ENCODE assay signal across 9 cellular contexts in the genomic region with DNA sequence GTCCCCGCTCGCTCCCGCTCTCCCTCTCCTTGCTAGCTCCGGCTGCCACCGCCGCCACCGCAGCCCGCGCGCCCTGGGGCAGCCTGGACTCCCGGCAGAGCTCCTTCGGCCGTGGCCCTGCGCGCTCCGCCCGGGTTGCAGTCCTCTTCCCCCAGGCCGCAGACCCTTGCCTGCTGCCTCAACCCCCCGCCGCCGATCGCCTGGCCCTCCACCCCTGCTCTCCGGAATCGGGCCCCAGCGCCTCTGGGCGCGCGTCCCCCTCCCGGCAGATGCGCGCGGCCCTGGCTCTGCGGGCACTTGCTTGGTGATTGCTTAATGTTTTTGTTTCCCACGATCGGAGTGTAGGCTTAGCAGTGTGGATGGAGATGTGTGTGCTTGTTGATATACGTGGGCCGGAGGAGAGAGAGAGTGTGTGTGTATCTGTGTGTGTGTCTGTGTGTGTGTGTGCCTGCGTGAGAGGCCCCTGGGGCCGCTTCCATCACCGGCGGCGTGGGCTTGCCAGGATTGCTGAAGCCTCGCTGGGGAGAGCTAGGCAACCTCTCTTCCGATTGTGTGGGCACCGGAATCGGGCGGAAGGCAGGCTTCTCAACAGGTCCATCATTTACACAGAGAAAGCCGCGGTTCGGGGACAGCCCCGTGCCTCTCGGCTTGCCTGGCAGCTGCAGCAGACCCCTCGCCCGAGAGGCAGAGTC. TPM values are rescaled to one million over a fixed set of nuclear protein-coding genes. Genes with fewer than 3 reads are reported as not detected.
DNase-seq lines count a peak whose midpoint lies in the region; ATAC-seq, FAIRE-seq and TF ChIP-seq lines count a peak whose summit lies in the region.
"Had no signal": no experiment of that assay in that cellular context is flagged by ENCODE, and none has a peak within 500 bp of the region (broad histone marks: within the 10 kb centered on the region; RNA-seq: fewer than 3 reads in every experiment).

No MANE protein-coding gene starts in this region.

- peak; percentile 32 for DNase-seq in AG09309 (ENCODE audit: low read depth)
- peak; percentile 15 to 27 for DNase-seq in activated T-cell treated with anti-CD3 and anti-CD28 coated beads, Interleukin-2, amount 50 U/mL, for 72 hours
- no peak for DNase-seq in heart right ventricle
- no peak for DNase-seq in retinal pigment epithelial cell (ENCODE audit: low read depth)
- no peak for DNase-seq in GM12891 (ENCODE audit: insufficient read length, low spot score)
- no peak for DNase-seq in activated effector memory CD4-positive, alpha-beta T cell treated with anti-CD3 and anti-CD28 coated beads, Interleukin-2, amount 50 U/mL, for 16 hours

- peaks cover 13 to 45% (median 36%) of the 10 kb centered on the region in 9 donors for H3K4me1 ChIP-seq in heart right ventricle

- peaks cover 9 to 17% (median 16%) of the 10 kb centered on the region in 3 donors for H3K4me1 Mint-ChIP-seq in IgD-negative memory B cell
- peaks cover 25% of the 10 kb centered on the region for H3K4me1 Mint-ChIP-seq in activated T-cell treated with anti-CD3 and anti-CD28 coated beads, Interleukin-2, amount 50 U/mL, for 72 hours (ENCODE audit: low read depth)

- no peaks in the 10 kb centered on the region for H3K9me3 ChIP-seq in heart right ventricle

- peak overlapping the region in 3 of 10 donors; percentile 52 to 54 (median 52) for H3K27ac ChIP-seq in heart right ventricle

- no peaks in the 10 kb centered on the region for H3K9me3 Mint-ChIP-seq in IgD-negative memory B cell
- H3K9me3 Mint-ChIP-seq in activated T-cell treated with anti-CD3 and anti-CD28 coated beads, Interleukin-2, amount 50 U/mL, for 72 hours: no peaks in the 10 kb centered on the region

- ATAC-seq in activated T-cell treated with anti-CD3 and anti-CD28 coated beads, Interleukin-2, amount 50 U/mL, for 72 hours (replicated peaks in 1 of 2): peak in 1 of 2 donors; percentile 20
- ATAC-seq in heart right ventricle: peak in 3 of 8 donors; percentile 5 to 27 (median 7)
- ATAC-seq in GM18505 (IDR thresholded peaks at IDR 0.05; ENCODE audit: unreplicated experiment): no peak

- TF ChIP-seq CTCF in AG09309 (IDR thresholded peaks at IDR 0.05; ENCODE audit: control insufficient read depth, insufficient read depth, low read depth, low read length, missing control alignments): no peak
- no peak for TF ChIP-seq CTCF in heart right ventricle (IDR thresholded peaks at IDR 0.05)
- no peak for TF ChIP-seq CTCF in retinal pigment epithelial cell (conservative IDR thresholded peaks at IDR 0.05; ENCODE audit: low read depth, low read length)

- TF ChIP-seq POLR2A in GM12891 (IDR thresholded peaks at IDR 0.05; ENCODE audit: low read depth, low read length): no peak
- no peak for TF ChIP-seq POLR2A in GM18505 (IDR thresholded peaks at IDR 0.05; ENCODE audit: borderline replicate concordance, extremely low read depth, insufficient read depth, insufficient read length)

- peaks cover 48% of the 10 kb centered on the region for H3K27me3 Mint-ChIP-seq in IgD-negative memory B cell
- H3K27me3 Mint-ChIP-seq in activated T-cell treated with anti-CD3 and anti-CD28 coated beads, Interleukin-2, amount 50 U/mL, for 72 hours (ENCODE audit: low read depth): peaks cover 57% of the 10 kb centered on the region

- WGBS in heart right ventricle, 2 donors: 1 to 2% methylated on average over 51 to 54 of the region's 54 CpGs

- peak overlapping the region; percentile 17 for H3K4me3 ChIP-seq in AG09309 (ENCODE audit: control insufficient read depth, low read depth, low read length)
- peak overlapping the region in 9 of 10 donors; percentile 26 to 56 (median 47) for H3K4me3 ChIP-seq in heart right ventricle
- H3K4me3 ChIP-seq in retinal pigment epithelial cell (ENCODE audit: low read length): peak overlapping the region; percentile 43

- H3K27ac Mint-ChIP-seq in IgD-negative memory B cell: peak overlapping the region in 1 of 3 donors; percentile 41
- H3K27ac Mint-ChIP-seq in activated T-cell treated with anti-CD3 and anti-CD28 coated beads, Interleukin-2, amount 50 U/mL, for 72 hours: no peak overlapping the region

- H3K36me3 ChIP-seq in heart right ventricle: no peaks in the 10 kb centered on the region

- no peak for FAIRE-seq in GM12891 (lab: Jason Lieb, UNC)
- FAIRE-seq: GM18507 had no signal

- H3K4me3 Mint-ChIP-seq in IgD-negative memory B cell: peak overlapping the region; percentile 66 to 91 (median 82)
- peak overlapping the region; percentile 73 to 77 for H3K4me3 Mint-ChIP-seq in activated T-cell treated with anti-CD3 and anti-CD28 coated beads, Interleukin-2, amount 50 U/mL, for 72 hours

- H3K36me3 Mint-ChIP-seq in IgD-negative memory B cell: no peaks in the 10 kb centered on the region
- H3K36me3 Mint-ChIP-seq in activated T-cell treated with anti-CD3 and anti-CD28 coated beads, Interleukin-2, amount 50 U/mL, for 72 hours (ENCODE audit: insufficient read depth in 2 of 2): peaks cover 0 to 3% of the 10 kb centered on the region in 2 donors

- intact Hi-C loops in heart right ventricle (cut with DNase I): loop anchor here in 5 of 10 donors (5.0 to 10.0 kb wide), 7 partner anchors 155 to 738 kb away; no protein-coding TSS in a partner anchor

- H3K27me3 ChIP-seq in heart right ventricle: peaks cover 12 to 81% (median 60%) of the 10 kb centered on the region in 7 donors

TF ChIP-seq in GM12891, 5 proteins besides CTCF, POLR2A, EP300 and RAD21:
- TF ChIP-seq POLR2AphosphoS5 (IDR thresholded peaks at IDR 0.05; ENCODE audit: low read depth, low read length) (no peak), TAF1 (IDR thresholded peaks at IDR 0.05; ENCODE audit: low read depth, low read length) (no peak), PAX5 (IDR thresholded peaks at IDR 0.05; ENCODE audit: insufficient read depth, low read length, severe bottlenecking) (no peak), SPI1 (IDR thresholded peaks at IDR 0.05; ENCODE audit: low read depth, low read length) (no peak), POU2F2 (IDR thresholded peaks at IDR 0.05; ENCODE audit: low read depth, low read length) (no peak)

RNA-seq across cellular contexts. Expression of a gene that starts 0.9 kb away (rescaled TPM):
- polyA plus RNA-seq in IgD-negative memory B cell (not detected), heart right ventricle (1 to 10 TPM; 3.6 to 5.9 TPM)
- not detected for total RNA-seq in activated T-cell treated with anti-CD3 and anti-CD28 coated beads, Interleukin-2, amount 50 U/mL, for 72 hours
- 1 to 10 TPM in 9 of 10 donors, under 1 TPM in 1; 0.89 to 9.2 (median 2.5) TPM for total RNA-seq in heart right ventricle
- not detected for polyA plus RNA-seq in GM12891 (2012; ENCODE audit: low read depth, missing spikeins)

Comparison
In these comparisons a context has a peak if more than half of its experiments do, and no peak if none do; other contexts are left out.
1. DNase-seq: peak in AG09309 (single experiment) and activated T-cell treated with anti-CD3 and anti-CD28 coated beads, Interleukin-2, amount 50 U/mL, for 72 hours (2 of 2); none in heart right ventricle (0 of 2), retinal pigment epithelial cell (single experiment), GM12891 (single experiment) and activated effector memory CD4-positive, alpha-beta T cell treated with anti-CD3 and anti-CD28 coated beads, Interleukin-2, amount 50 U/mL, for 16 hours (single experiment).
2. Peak in every context shown above with its lines, with median percentiles within 50 percentile points of each other: H3K4me3 ChIP-seq.